In the genomic region with DNA sequence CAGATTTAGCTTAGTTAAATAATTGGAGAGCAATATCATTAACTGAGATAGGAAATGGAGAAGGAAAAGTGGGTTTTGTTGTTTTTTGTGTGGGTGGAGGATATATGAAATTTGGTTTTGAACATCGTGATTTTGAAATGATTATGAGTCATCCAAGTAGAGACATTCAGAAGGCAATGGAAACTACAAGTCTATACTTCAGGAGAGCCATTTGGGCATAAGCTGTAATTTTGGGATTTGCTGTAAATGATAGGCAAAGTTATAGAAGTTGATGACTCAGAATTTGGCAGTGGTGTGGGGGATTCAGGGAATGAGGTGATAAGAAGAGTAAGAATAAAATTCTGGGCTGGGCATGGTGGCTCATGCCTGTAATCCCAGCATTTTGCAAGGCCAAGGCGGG, we compare ENCODE assay signal across 21 cellular contexts. TPM values are rescaled to one million over a fixed set of nuclear protein-coding genes. Genes with fewer than 3 reads are reported as not detected.
DNase-seq lines count a peak whose midpoint lies in the region; ATAC-seq, FAIRE-seq and TF ChIP-seq lines count a peak whose summit lies in the region.
"Had no signal": no experiment of that assay in that cellular context is flagged by ENCODE, and none has a peak within 500 bp of the region (broad histone marks: within the 10 kb centered on the region; RNA-seq: fewer than 3 reads in every experiment).

No MANE protein-coding gene starts in this region.

- H3K27me3 ChIP-seq in bronchial epithelial cell (ENCODE audit: control insufficient read depth, insufficient read depth, low read length) = no peaks in the 10 kb centered on the region
- H3K27me3 ChIP-seq: SJCRH30 had no signal

- no peak overlapping the region for H3K4me3 ChIP-seq in bronchial epithelial cell (ENCODE audit: low read depth, low read length)
- no peak overlapping the region for H3K4me3 ChIP-seq in fibroblast of the aortic adventitia (ENCODE audit: low read depth, low read length)
- H3K4me3 ChIP-seq: HAP-1, SJCRH30 had no signal

- no peak for TF ChIP-seq POLR2A in GM12892 (IDR thresholded peaks at IDR 0.05; ENCODE audit: low read depth, low read length)

- no peak for ATAC-seq in GM21576 (IDR thresholded peaks at IDR 0.05; ENCODE audit: unreplicated experiment)
- ATAC-seq: SK-N-SH treated with all-trans-retinoic acid at 6 μM for 48 hours, T-helper 17 cell had no signal

- DNase-seq in GM12892 (ENCODE audit: insufficient read length) = no peak
- peak; percentile 37 for DNase-seq in LHCN-M2 (ENCODE audit: low read depth)
- peak; percentile 15 for DNase-seq in bronchial epithelial cell (ENCODE audit: low read depth)
- DNase-seq in fibroblast of the aortic adventitia (ENCODE audit: low read depth) = peak; percentile 2
- DNase-seq in pons (ENCODE audit: low spot score) = no peak
- no peak for DNase-seq in NCI-H1105 treated with DMSO at 0.1 percent for 48 hours (lab: John Stamatoyannopoulos, UW)
- DNase-seq: Calu3, GOT3, IMR-90, NCI-H1048, NCI-H1417 treated with DMSO at 0.1 percent for 48 hours, NCI-H1694 treated with DMSO at 0.1 percent for 48 hours, NCI-H2081, NCI-H524, NCI-H748 treated with DMSO at 0.1 percent for 48 hours, SJCRH30, T-helper 17 cell had no signal

- FAIRE-seq in GM12892 (lab: Jason Lieb, UNC) (peak; percentile 17), bronchial epithelial cell (lab: Jason Lieb, UNC) (no peak)
- FAIRE-seq: RCC 7860 had no signal

- TF ChIP-seq CTCF in bronchial epithelial cell (IDR thresholded peaks at IDR 0.05; ENCODE audit: insufficient read depth, low read length, severe bottlenecking) (no peak), fibroblast of the aortic adventitia (IDR thresholded peaks at IDR 0.05; ENCODE audit: insufficient read depth, low read length) (no peak)

- no peaks in the 10 kb centered on the region for H3K36me3 ChIP-seq in bronchial epithelial cell (ENCODE audit: control insufficient read depth, insufficient read depth, low read length)
- H3K36me3 ChIP-seq: HAP-1, SJCRH30 had no signal

RNA-seq across cellular contexts. Expression of a gene that starts 27.4 kb away (rescaled TPM):
- polyA plus RNA-seq in GM12892 (2012; ENCODE audit: missing spikeins) = 11.6 TPM
- total RNA-seq in LHCN-M2 (2014; rRNA removed) = 7.9 and 8.8 TPM in 2 replicates
- polyA plus RNA-seq in LHCN-M2 (2012) = 0.77 TPM
- 61.6 and 82.2 TPM in 2 replicates for total RNA-seq in bronchial epithelial cell
- total RNA-seq in fibroblast of the aortic adventitia (ENCODE audit: low replicate concordance) = 15.4 and 21.0 TPM in 2 replicates

Comparison
In these comparisons a context has a peak if more than half of its experiments do, and no peak if none do; other contexts are left out.
1. DNase-seq: peak in LHCN-M2 (single experiment), bronchial epithelial cell (single experiment) and fibroblast of the aortic adventitia (single experiment); none in GM12892 (single experiment), pons (single experiment) and NCI-H1105 treated with DMSO at 0.1 percent for 48 hours (single experiment).